In the genomic region with DNA sequence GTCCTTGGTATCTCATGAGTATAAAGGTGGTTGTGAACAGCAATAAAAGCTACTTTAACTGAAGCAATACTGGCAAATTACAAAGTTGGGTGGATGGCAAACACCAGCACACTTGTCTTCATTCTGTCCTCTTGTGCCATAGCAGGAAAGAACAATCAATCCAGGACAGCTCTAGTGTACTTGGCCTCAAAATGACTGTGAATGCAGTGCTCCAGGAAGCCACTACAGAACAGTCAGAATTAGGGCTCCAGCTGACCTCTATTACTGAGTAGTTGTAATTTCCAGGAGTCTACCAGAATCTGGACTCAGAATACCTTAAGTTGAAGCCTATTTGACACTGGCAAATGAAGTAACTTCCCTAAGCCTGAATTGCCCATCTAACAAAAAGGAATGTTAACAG, we compare ENCODE assay signal across 23 cellular contexts.
"Had no signal": no experiment of that assay in that cellular context is flagged by ENCODE, and none has a peak within 500 bp of the region (broad histone marks: within the 10 kb centered on the region; RNA-seq: fewer than 3 reads in every experiment).

No MANE protein-coding gene starts in this region.

- H3K9me3 ChIP-seq: MG63, SJSA1 had no signal

- H3K4me3 ChIP-seq: MG63, SJSA1, SK-N-MC had no signal

- H3K27me3 ChIP-seq: MG63, SJSA1 had no signal

- DNase-seq: Karpas-422, KG1, MG63, MV-4-11, NCI-H1048, NCI-H1105, NCI-H1417, NCI-H1436 treated with DMSO at 0.1 percent for 48 hours, NCI-H1694, NCI-H187 treated with DMSO at 0.1 percent for 48 hours, NCI-H2029 treated with DMSO at 0.1 percent for 48 hours, NCI-H2171 treated with DMSO at 0.1 percent for 48 hours, NCI-H226, NCI-H446, NCI-H510A, NCI-H524 treated with DMSO at 0.1 percent for 48 hours, NCI-H69, NCI-H774, Right ventricle myocardium superior, RPMI8226, SIG-M5 had no signal

- H3K27ac ChIP-seq: SK-N-MC had no signal

- H3K36me3 ChIP-seq: MG63, SJSA1 had no signal
